In the genomic region with DNA sequence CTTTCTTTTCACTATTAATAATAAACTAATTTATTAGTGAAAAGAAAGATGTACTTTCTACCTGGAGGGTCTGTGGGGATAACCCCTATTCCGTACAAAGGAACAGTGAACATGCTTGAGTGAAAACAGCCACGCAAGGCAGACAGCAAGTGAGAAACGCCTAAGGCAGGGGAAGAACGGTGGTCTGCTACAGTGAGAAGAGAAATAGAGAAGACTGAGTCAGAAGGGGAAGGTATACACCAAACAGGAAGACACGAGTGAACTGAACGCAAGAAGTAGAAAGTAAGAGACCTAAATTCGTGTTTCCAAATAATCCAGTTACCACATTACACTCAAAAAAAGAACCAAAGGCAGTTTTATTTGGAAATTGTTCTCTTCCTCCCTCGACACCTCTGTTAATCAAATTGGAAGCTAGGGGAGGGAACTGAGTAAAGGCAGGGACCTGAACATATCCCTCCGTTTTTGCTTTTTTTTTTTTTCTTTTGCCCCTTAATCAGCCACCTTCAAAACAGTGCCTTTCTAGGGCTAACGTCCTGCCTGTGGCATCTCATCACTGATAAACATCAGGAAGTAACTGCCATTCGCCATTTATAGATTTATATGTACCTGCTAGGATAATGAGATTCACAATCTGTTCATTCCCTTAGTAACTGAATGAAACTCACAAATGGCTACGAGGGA, we compare ENCODE assay signal across 8 cellular contexts. TPM values are rescaled to one million over a fixed set of nuclear protein-coding genes. Genes with fewer than 3 reads are reported as not detected.
DNase-seq lines count a peak whose midpoint lies in the region; ATAC-seq and TF ChIP-seq lines count a peak whose summit lies in the region.

No MANE protein-coding gene starts in this region.

- peaks cover 10 to 45% (median 21%) of the 10 kb centered on the region in 3 donors for H3K4me1 ChIP-seq in esophagus squamous epithelium
- peaks cover 10 to 29% (median 18%) of the 10 kb centered on the region in 3 donors for H3K4me1 ChIP-seq in skeletal muscle tissue (ENCODE audit: control insufficient read depth in 3 of 3, insufficient read depth in 3 of 3, low read length in 3 of 3)
- peaks cover 3% of the 10 kb centered on the region; the same call in 1 of the 2 replicates for H3K4me1 ChIP-seq in SJCRH30

- DNase-seq in NCI-H446 treated with DMSO at 0.1 percent for 48 hours (lab: John Stamatoyannopoulos, UW) (peak; percentile 39), NCI-H446 (lab: John Stamatoyannopoulos, UW) (no peak), SK-N-DZ (ENCODE audit: low spot score) (peak; percentile 59), esophagus squamous epithelium (lab: John Stamatoyannopoulos, UW) (no peak), Ammon's horn (ENCODE audit: low spot score) (no peak), SJCRH30 (no peak)

- no peak for TF ChIP-seq POLR2A in esophagus squamous epithelium (IDR thresholded peaks at IDR 0.05)

- peak overlapping the region in 2 of 3 donors; percentile 8 to 18 for H3K9ac ChIP-seq in skeletal muscle tissue (ENCODE audit: low read depth in 1 of 3, low read length in 3 of 3)

- peaks cover 0 to 6% (median 0%) of the 10 kb centered on the region in 3 donors for H3K36me3 ChIP-seq in esophagus squamous epithelium
- no peaks in the 10 kb centered on the region for H3K36me3 ChIP-seq in skeletal muscle tissue (ENCODE audit: control insufficient read depth in 3 of 3, insufficient read depth in 3 of 3, low read length in 3 of 3)
- no peaks in the 10 kb centered on the region for H3K36me3 ChIP-seq in SJCRH30

- no peaks in the 10 kb centered on the region for H3K9me3 ChIP-seq in esophagus squamous epithelium
- H3K9me3 ChIP-seq in skeletal muscle tissue (ENCODE audit: control insufficient read depth in 3 of 3, low read length in 3 of 3) = no peaks in the 10 kb centered on the region
- no peaks in the 10 kb centered on the region for H3K9me3 ChIP-seq in SJCRH30 (replicated peaks)

- peak overlapping the region in 1 of 4 donors; percentile 37 for H3K4me3 ChIP-seq in esophagus squamous epithelium
- peak overlapping the region in 1 of 3 donors; percentile 52 for H3K4me3 ChIP-seq in skeletal muscle tissue (ENCODE audit: low read length in 3 of 3)
- H3K4me3 ChIP-seq in SJCRH30 = no peak overlapping the region

- ATAC-seq in HG02763 (IDR thresholded peaks at IDR 0.05; ENCODE audit: unreplicated experiment) = peak; percentile 60

- H3K27ac ChIP-seq in esophagus squamous epithelium (peak overlapping the region; percentile 79 to 88 (median 82)), skeletal muscle tissue (ENCODE audit: low read depth, low read length) (peak overlapping the region; percentile 62), SJCRH30 (no peak overlapping the region; the same call in 1 of the 2 replicates)

- H3K27me3 ChIP-seq in esophagus squamous epithelium (no peaks in the 10 kb centered on the region), skeletal muscle tissue (ENCODE audit: control insufficient read depth in 3 of 3, insufficient read depth in 3 of 3, low read length in 3 of 3) (no peaks in the 10 kb centered on the region), SJCRH30 (no peaks in the 10 kb centered on the region)

- 20 to 24% methylated on average over 12 of the region's 12 CpGs for WGBS in esophagus squamous epithelium, 2 donors

- no peak for TF ChIP-seq CTCF in esophagus squamous epithelium (IDR thresholded peaks at IDR 0.05)

- intact Hi-C loops in esophagus squamous epithelium (cut with DNase I) = no loop called here

RNA-seq across cellular contexts. Expression of gene ATXN1, which starts 48.9 kb away (rescaled TPM):
- polyA plus RNA-seq in SK-N-DZ (2014; cell fraction: cytosol; rRNA removed) = 3.0 and 4.4 TPM in 2 replicates
- 2.3 and 6.3 TPM in 2 replicates for polyA plus RNA-seq in SK-N-DZ (2014; cell fraction: nucleus; rRNA removed)
- total RNA-seq in esophagus squamous epithelium (10 to 100 TPM; 17.5 to 50.5 (median 28.5) TPM), skeletal muscle tissue (30.8 TPM)
- 6.0 and 6.3 TPM in 2 replicates for total RNA-seq in SJCRH30 (2014; rRNA removed; shearing (Covaris generic))

Comparison
In these comparisons a context has a peak if more than half of its experiments do, and no peak if none do; other contexts are left out.
1. DNase-seq: peak in NCI-H446 treated with DMSO at 0.1 percent for 48 hours (single experiment) and SK-N-DZ (single experiment); none in NCI-H446 (0 of 2), esophagus squamous epithelium (single experiment), Ammon's horn (single experiment) and SJCRH30 (0 of 2).